Comparison of ENCODE assay signal across 10 cellular contexts in the genomic region with DNA sequence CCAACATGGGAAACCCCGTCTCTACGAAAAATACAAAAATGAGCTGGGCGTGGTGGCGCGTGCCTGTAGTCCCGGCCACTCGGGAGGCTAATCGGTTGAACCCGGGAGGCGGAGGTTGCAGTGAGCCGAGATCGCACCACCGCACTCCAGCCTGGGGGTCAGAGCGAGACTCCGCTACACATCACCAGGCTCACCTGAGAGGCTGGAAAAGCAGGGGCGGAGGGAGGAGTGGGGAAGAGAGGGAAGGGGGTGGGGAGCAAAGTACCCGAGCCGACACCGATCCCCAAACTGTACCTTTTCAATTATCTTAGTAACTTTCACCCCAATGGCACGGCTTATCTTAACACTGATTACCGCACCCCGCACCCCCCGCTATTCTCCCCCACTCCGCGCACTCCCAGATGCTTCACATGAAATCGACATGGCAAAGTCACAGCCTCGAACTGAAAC. TPM values are rescaled to one million over a fixed set of nuclear protein-coding genes. Genes with fewer than 3 reads are reported as not detected.
DNase-seq lines count a peak whose midpoint lies in the region; ATAC-seq and TF ChIP-seq lines count a peak whose summit lies in the region.
"Had no signal": no experiment of that assay in that cellular context is flagged by ENCODE, and none has a peak within 500 bp of the region (broad histone marks: within the 10 kb centered on the region; RNA-seq: fewer than 3 reads in every experiment).

No MANE protein-coding gene starts in this region.

- no peaks in the 10 kb centered on the region for H3K4me1 ChIP-seq in Caco-2
- H3K4me1 ChIP-seq in Peyer's patch, result peaks cover 0 to 7% (median 0%) of the 10 kb centered on the region in 4 donors
- H3K4me1 ChIP-seq in fibroblast of lung (ENCODE audit: control insufficient read depth, extremely low read depth, insufficient read depth, low read length), result peaks cover 4% of the 10 kb centered on the region
- H3K4me1 ChIP-seq in ovary (ENCODE audit: insufficient read depth), result no peaks in the 10 kb centered on the region

- intact Hi-C loops in Caco-2 (cut with micrococcal nuclease; ENCODE audit: unreplicated experiment), result no loop called here
- intact Hi-C loops in ovary (cut with DNase I), result loop anchor here in 2 of 4 donors (10.0 kb wide), 3 partner anchors 284 to 414 kb away; a partner anchor contains a TSS

- H3K4me3 ChIP-seq in Caco-2 (ENCODE audit: low read depth, low read length) (peak overlapping the region; percentile 27), Peyer's patch (peak overlapping the region; percentile 31 to 52 (median 49)), fibroblast of lung (replicated peaks in 1 of 4; ENCODE audit: control extremely low read depth in 1 of 4, insufficient read depth in 1 of 4, low read depth in 3 of 4, low read length in 4 of 4) (peak overlapping the region; percentile 17 to 55 (median 41)), ovary (peak overlapping the region; percentile 37)

- no peaks in the 10 kb centered on the region for H3K9me3 Mint-ChIP-seq in Caco-2 (ENCODE audit: unreplicated experiment)

- H3K27me3 ChIP-seq in Caco-2 (replicated peaks; ENCODE audit: control insufficient read depth, insufficient read depth, low read length), result no peaks in the 10 kb centered on the region
- H3K27me3 ChIP-seq in Peyer's patch, result no peaks in the 10 kb centered on the region
- peaks cover 5% of the 10 kb centered on the region for H3K27me3 ChIP-seq in fibroblast of lung (ENCODE audit: control insufficient read depth, insufficient read depth, low read length)
- no peaks in the 10 kb centered on the region for H3K27me3 ChIP-seq in ovary

- POLR2A ChIA-PET in Caco-2 (lab: Charles Lee), result no interaction called here

- BruUV-seq in Caco-2 (replicated peaks; lab: Mats Ljungman, UMichigan), result no TSS peak

- H3K27ac Mint-ChIP-seq in Caco-2 (ENCODE audit: unreplicated experiment), result no peak overlapping the region

- peak overlapping the region; percentile 63 for H3K4me3 Mint-ChIP-seq in Caco-2 (ENCODE audit: unreplicated experiment)

- no peaks in the 10 kb centered on the region for H4K20me1 ChIP-seq in fibroblast of lung (ENCODE audit: control insufficient read depth, extremely low read depth, insufficient read depth, low read length)

- no peak overlapping the region for H2AFZ ChIP-seq in fibroblast of lung (ENCODE audit: low read length)

- H3K27ac ChIP-seq in Peyer's patch (peak overlapping the region in 3 of 4 donors; percentile 43 to 85 (median 44)), fibroblast of lung (ENCODE audit: insufficient read depth, low read length) (no peak overlapping the region), ovary (no peak overlapping the region)

- 43 to 50% (median 46%) methylated on average over 27 of the region's 27 CpGs for WGBS in ovary, 3 donors

- CTCF ChIA-PET in Caco-2 (lab: Charles Lee), result interaction anchor here (0.6 to 0.8 kb wide), 2 partner anchors 109 to 627 kb away, joined by 3 to 4 read pairs; no protein-coding TSS in a partner anchor

- TF ChIP-seq CTCF in Caco-2 (IDR thresholded peaks at IDR 0.05; ENCODE audit: insufficient read depth in 1 of 2, low read depth in 1 of 2, low read length in 1 of 2, severe bottlenecking in 1 of 2, unreplicated experiment in 1 of 2), result no peak
- TF ChIP-seq CTCF in Peyer's patch (IDR thresholded peaks at IDR 0.05), result no peak
- TF ChIP-seq CTCF in fibroblast of lung (conservative IDR thresholded peaks at IDR 0.05 in 1 of 2, IDR thresholded peaks at IDR 0.05 in 1 of 2; ENCODE audit: low read depth in 1 of 2, low read length in 2 of 2), result no peak
- no peak for TF ChIP-seq CTCF in ovary (IDR thresholded peaks at IDR 0.05)

- H3K79me2 ChIP-seq in fibroblast of lung (ENCODE audit: control insufficient read depth, insufficient read depth, low read length), result no peaks in the 10 kb centered on the region

- no peak for TF ChIP-seq EP300 in ovary (IDR thresholded peaks at IDR 0.05)

- no peaks in the 10 kb centered on the region for H3K36me3 Mint-ChIP-seq in Caco-2 (ENCODE audit: insufficient read depth, unreplicated experiment)

- TF ChIP-seq POLR2A in Peyer's patch (IDR thresholded peaks at IDR 0.05), result no peak
- no peak for TF ChIP-seq POLR2A in ovary (IDR thresholded peaks at IDR 0.05)

- peaks cover under 1% of the 10 kb centered on the region for H3K27me3 Mint-ChIP-seq in Caco-2 (ENCODE audit: insufficient read depth, unreplicated experiment)

- H3K36me3 ChIP-seq in Caco-2 (ENCODE audit: control insufficient read depth, insufficient read depth, low read length) (no peaks in the 10 kb centered on the region), Peyer's patch (no peaks in the 10 kb centered on the region), fibroblast of lung (ENCODE audit: control insufficient read depth, insufficient read depth, low read length) (no peaks in the 10 kb centered on the region), ovary (no peaks in the 10 kb centered on the region)

- DNase-seq in Caco-2 (peak in 1 of 2 experiments; percentile 12), Peyer's patch (no peak), fibroblast of lung (ENCODE audit: low read depth in 2 of 2) (peak in 1 of 2 donors; percentile 8), ovary (peak in 3 of 5 donors; percentile 45 to 54 (median 53)), AML-193 (lab: John Stamatoyannopoulos, UW) (no peak), NCI-H2081 treated with DMSO at 0.1 percent for 48 hours (lab: John Stamatoyannopoulos, UW) (no peak)
- no peak for DNase-seq in activated CD8-positive, alpha-beta memory T cell treated with anti-CD3 and anti-CD28 coated beads, Interleukin-2, amount 50 U/mL, for 4 hours

- ATAC-seq in HG02870 (IDR thresholded peaks at IDR 0.05; ENCODE audit: unreplicated experiment), result no peak

- H3K9me3 ChIP-seq in Caco-2 (no peaks in the 10 kb centered on the region), Peyer's patch (no peaks in the 10 kb centered on the region), fibroblast of lung (ENCODE audit: control insufficient read depth, insufficient read depth, low read depth, low read length) (no peaks in the 10 kb centered on the region), ovary (no peaks in the 10 kb centered on the region)

- no peak overlapping the region for H3K9ac ChIP-seq in fibroblast of lung (ENCODE audit: insufficient read depth, low read length)

- peak overlapping the region; percentile 28 for H3K4me2 ChIP-seq in fibroblast of lung (ENCODE audit: extremely low read depth, insufficient read depth, low read length)

- H3K4me1 Mint-ChIP-seq in Caco-2 (ENCODE audit: low read depth, unreplicated experiment), result no peaks in the 10 kb centered on the region

RNA-seq across cellular contexts. Expression of a gene that starts 46.4 kb away (rescaled TPM):
- total RNA-seq in Caco-2 (2022) (6.0 and 6.1 TPM in 2 replicates), Peyer's patch (10 to 100 TPM in 3 of 4 donors, 1 to 10 TPM in 1; 6.0 to 38.5 (median 15.6) TPM), fibroblast of lung (4.4 and 8.6 TPM in 2 replicates), ovary (10 to 100 TPM in 4 of 7 donors, 1 to 10 TPM in 3; 4.5 to 54.0 (median 14.9) TPM)
- polyA plus RNA-seq in fibroblast of lung (1.8 and 4.3 TPM in 2 replicates), ovary (10 to 100 TPM in 1 of 2 donors, 1 to 10 TPM in 1; 5.8 to 40.9 TPM)
- polyA plus RNA-seq in fibroblast of lung (2012), result 3.9 and 8.0 TPM in 2 replicates
- 4.8 and 8.4 TPM in 2 replicates for polyA minus RNA-seq in fibroblast of lung (ENCODE audit: low replicate concordance)

RNA-seq across cellular contexts. Expression of a gene that starts 50.9 kb away (rescaled TPM):
- total RNA-seq in Caco-2 (2022) (not detected in 2 replicates), Peyer's patch (not detected), fibroblast of lung (not detected in 2 replicates), ovary (not detected)
- polyA plus RNA-seq in fibroblast of lung (not detected in 2 replicates), ovary (under 1 TPM in 1 of 2 donors, not detected in 1; 0.11 TPM)
- not detected in 2 replicates for polyA plus RNA-seq in fibroblast of lung (2012)
- polyA minus RNA-seq in fibroblast of lung (ENCODE audit: low replicate concordance), result not detected in 2 replicates
- total RNA-seq: lower leg skin, RPMI7951 had no signal

Comparison
In these comparisons a context has a peak if more than half of its experiments do, and no peak if none do; other contexts are left out.
1. DNase-seq: peak in ovary (3 of 5); none in Peyer's patch (0 of 3), AML-193 (0 of 2), activated CD8-positive, alpha-beta memory T cell treated with anti-CD3 and anti-CD28 coated beads, Interleukin-2, amount 50 U/mL, for 4 hours (single experiment) and NCI-H2081 treated with DMSO at 0.1 percent for 48 hours (single experiment).
2. H3K27ac ChIP-seq: peak in Peyer's patch (3 of 4); none in fibroblast of lung (single experiment) and ovary (0 of 2).
3. Peak in every context shown above with its lines, with median percentiles within 50 percentile points of each other: H3K4me3 ChIP-seq.